ENCODE assay signal across 3 cellular contexts in genomic region chr10:97841166-97841565, GRCh38. TPM values are rescaled to one million over a fixed set of nuclear protein-coding genes. Genes with fewer than 3 reads are reported as not detected.
"Had no signal": no experiment of that assay in that cellular context is flagged by ENCODE, and none has a peak within 500 bp of the region (broad histone marks: within the 10 kb centered on the region; RNA-seq: fewer than 3 reads in every experiment).

No MANE protein-coding gene starts in this region.

RNA-seq across cellular contexts. Expression of gene GOLGA7B, which starts 8.5 kb away (rescaled TPM):
- total RNA-seq: HepG2, HFFc6 had no signal
- polyA plus RNA-seq: HepG2, IgD-negative memory B cell had no signal
